Comparison of ENCODE assay signal across 1 cellular context in genomic region chr22:45278125-45278524, GRCh38.
TF ChIP-seq lines count a peak whose summit lies in the region.

No MANE protein-coding gene starts in this region.

TF ChIP-seq in endothelial cell of umbilical vein, 7 proteins besides CTCF, POLR2A, EP300 and RAD21:
- TF ChIP-seq JUN (IDR thresholded peaks at IDR 0.05; ENCODE audit: borderline replicate concordance, insufficient read depth, insufficient read length, low read depth) (no peak), EZH2 (IDR thresholded peaks at IDR 0.05; ENCODE audit: borderline replicate concordance, low read depth, low read length, severe bottlenecking) (no peak), FOS (IDR thresholded peaks at IDR 0.05; ENCODE audit: borderline replicate concordance, insufficient read depth, low read length) (no peak), POLR2AphosphoS5 (IDR thresholded peaks at IDR 0.05; ENCODE audit: insufficient read depth, low read depth, low read length) (no peak), GATA2 (IDR thresholded peaks at IDR 0.05; ENCODE audit: insufficient read depth, insufficient read length, low read depth, low read length) (no peak), MYC (IDR thresholded peaks at IDR 0.05; ENCODE audit: low read depth, low read length) (no peak)
- TF ChIP-seq, protein P1, sequence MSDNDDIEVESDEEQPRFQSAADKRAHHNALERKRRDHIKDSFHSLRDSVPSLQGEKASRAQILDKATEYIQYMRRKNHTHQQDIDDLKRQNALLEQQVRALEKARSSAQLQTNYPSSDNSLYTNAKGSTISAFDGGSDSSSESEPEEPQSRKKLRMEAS (IDR thresholded peaks at IDR 0.05; ENCODE audit: insufficient read depth, insufficient read length): no peak
